ENCODE assay signal across 1 cellular context in the genomic region with DNA sequence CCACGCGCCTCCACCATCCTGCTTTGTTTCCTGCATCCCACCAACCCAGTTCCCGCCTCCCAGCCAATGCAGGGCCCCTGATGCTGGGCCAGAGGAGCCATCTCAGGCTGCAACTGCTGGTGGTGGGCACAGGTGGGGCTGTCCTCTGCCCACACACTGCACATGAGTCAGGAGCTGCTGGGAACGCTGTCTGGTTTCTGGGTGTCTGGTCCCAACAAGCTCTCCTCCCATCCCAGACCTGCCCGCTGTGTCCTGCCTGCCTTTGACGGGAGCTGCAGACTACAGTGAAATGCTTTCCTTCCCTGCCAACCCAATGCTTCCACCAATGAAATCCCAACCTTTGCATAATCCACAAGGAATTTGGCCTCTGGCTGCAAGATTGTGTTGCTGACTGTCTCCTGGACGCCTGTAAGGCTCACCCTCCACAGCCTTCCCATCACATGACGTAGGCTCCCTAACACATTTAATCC.
TF ChIP-seq lines count a peak whose summit lies in the region.

No MANE protein-coding gene starts in this region.

TF ChIP-seq in WTC11, 78 proteins besides CTCF, POLR2A, EP300 and RAD21 (continued from another document):
- TF ChIP-seq, protein P1, sequence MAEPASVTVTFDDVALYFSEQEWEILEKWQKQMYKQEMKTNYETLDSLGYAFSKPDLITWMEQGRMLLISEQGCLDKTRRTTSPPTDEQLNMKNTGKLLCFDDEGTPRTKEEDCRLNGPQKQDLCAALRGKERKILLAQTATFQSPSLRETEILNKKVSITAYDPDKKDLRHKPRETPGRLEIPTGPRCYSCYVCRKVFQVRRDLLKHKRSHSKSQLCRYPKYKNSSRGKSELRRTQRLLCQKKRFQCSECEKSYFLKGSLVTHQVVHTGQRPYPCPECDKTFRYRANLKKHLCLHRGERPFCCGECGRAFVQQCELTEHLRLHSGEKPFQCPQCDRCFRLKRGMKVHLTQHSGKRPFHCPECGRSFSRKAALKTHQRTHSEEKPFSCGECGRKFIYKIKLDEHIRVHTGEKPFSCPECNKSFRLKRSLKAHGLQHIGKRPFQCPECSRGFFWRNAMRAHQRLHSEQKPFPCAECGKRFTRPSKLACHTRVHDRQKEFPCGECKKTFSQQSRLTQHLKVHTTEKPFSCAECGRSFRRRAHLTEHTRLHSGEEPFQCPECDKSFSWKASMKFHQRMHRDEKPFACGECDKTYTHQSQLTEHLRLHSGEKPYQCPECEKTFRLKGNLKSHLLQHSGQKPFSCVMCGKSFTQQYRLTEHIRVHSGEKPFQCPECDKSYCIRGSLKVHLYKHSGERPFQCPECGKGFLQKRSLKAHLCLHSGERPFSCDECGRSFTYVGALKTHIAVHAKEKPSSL (CRISPR knock-in tag; conservative IDR thresholded peaks at IDR 0.05): no peak
- TF ChIP-seq NFYB (CRISPR knock-in tag; conservative IDR thresholded peaks at IDR 0.05; ENCODE audit: low read depth): no peak
